Comparison of ENCODE assay signal across 8 cellular contexts in the genomic region with DNA sequence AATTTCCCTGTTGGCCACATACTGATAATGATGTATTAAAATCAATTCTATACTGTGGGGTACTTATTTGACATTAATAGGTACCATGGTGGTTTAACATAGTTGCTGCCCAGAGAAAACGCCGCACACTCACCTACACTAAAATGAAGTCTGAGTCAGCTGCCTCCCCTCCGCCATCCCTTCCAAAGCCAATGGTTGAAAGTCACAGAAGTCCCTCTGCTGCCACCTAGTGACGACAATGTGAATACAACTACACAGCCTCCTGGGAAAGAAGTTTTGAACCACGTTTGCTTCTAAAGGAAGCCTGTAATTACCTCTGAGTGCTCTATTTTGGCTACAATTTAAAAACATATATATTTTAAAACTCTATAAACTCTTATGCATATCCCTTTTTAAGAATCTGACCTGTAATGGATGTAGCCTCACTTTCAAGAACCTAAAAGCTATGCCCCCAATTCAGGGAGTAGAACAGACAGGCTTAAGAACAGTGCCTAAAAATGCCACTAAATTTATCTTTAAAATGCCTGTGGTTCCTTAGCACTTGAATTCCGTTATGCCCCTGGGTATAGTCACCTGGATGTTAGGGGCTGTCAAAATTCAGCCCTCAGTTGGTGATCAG. TPM values are rescaled to one million over a fixed set of nuclear protein-coding genes. Genes with fewer than 3 reads are reported as not detected.
DNase-seq lines count a peak whose midpoint lies in the region; ATAC-seq and TF ChIP-seq lines count a peak whose summit lies in the region.

No MANE protein-coding gene starts in this region.

- no peaks in the 10 kb centered on the region for H3K36me3 ChIP-seq in KMS-11 (ENCODE audit: insufficient read depth)

- DNase-seq in CD1c-positive myeloid dendritic cell (ENCODE audit: extremely low spot score) = peak; percentile 84
- peak; percentile 71 for DNase-seq in GM20000 (ENCODE audit: low spot score)
- peak; percentile 41 for DNase-seq in OCI-M2 (lab: John Stamatoyannopoulos, UW; ENCODE audit: unreplicated experiment)
- peak; percentile 73 for DNase-seq in activated T-cell treated with anti-CD3 and anti-CD28 coated beads for 1 hour (ENCODE audit: low read depth)
- DNase-seq in natural killer cell treated with Interleukin-12 subunit alpha and Interleukin-12 subunit beta and Interleukin-15 and Interleukin-18, amount 100 ng/mL, for 72 hours (ENCODE audit: low spot score) = peak; percentile 79
- peak; percentile 73 to 84 for DNase-seq in stimulated activated effector memory CD8-positive, alpha-beta T cell treated with anti-CD3 and anti-CD28 coated beads, Interleukin-12 subunit alpha, Interleukin-12 subunit beta, amount 100 ng/mL, for 72 hours (ENCODE audit: low spot score in 2 of 2)

- H3K4me2 ChIP-seq in KMS-11 = no peak overlapping the region

- H3K4me3 ChIP-seq in KMS-11 (IDR thresholded peaks at IDR 0.05; ENCODE audit: insufficient read depth, low read depth, low read length) = no peak overlapping the region

- peaks cover 0 to 3% of the 10 kb centered on the region in 2 donors for H3K4me1 Mint-ChIP-seq in natural killer cell treated with Interleukin-12 subunit alpha and Interleukin-12 subunit beta and Interleukin-15 and Interleukin-18, amount 100 ng/mL, for 72 hours (ENCODE audit: low read depth in 2 of 2)
- H3K4me1 Mint-ChIP-seq in stimulated activated effector memory CD8-positive, alpha-beta T cell treated with anti-CD3 and anti-CD28 coated beads, Interleukin-12 subunit alpha, Interleukin-12 subunit beta, amount 100 ng/mL, for 72 hours = no peaks in the 10 kb centered on the region

- no peaks in the 10 kb centered on the region for H4K20me1 ChIP-seq in KMS-11 (ENCODE audit: insufficient read depth)

- H3K27me3 Mint-ChIP-seq in natural killer cell treated with Interleukin-12 subunit alpha and Interleukin-12 subunit beta and Interleukin-15 and Interleukin-18, amount 100 ng/mL, for 72 hours = peaks cover 25 to 31% of the 10 kb centered on the region in 2 donors

- H3K36me3 Mint-ChIP-seq in natural killer cell treated with Interleukin-12 subunit alpha and Interleukin-12 subunit beta and Interleukin-15 and Interleukin-18, amount 100 ng/mL, for 72 hours = peaks cover 4% of the 10 kb centered on the region
- H3K36me3 Mint-ChIP-seq in stimulated activated effector memory CD8-positive, alpha-beta T cell treated with anti-CD3 and anti-CD28 coated beads, Interleukin-12 subunit alpha, Interleukin-12 subunit beta, amount 100 ng/mL, for 72 hours = no peaks in the 10 kb centered on the region

- TF ChIP-seq CTCF in GM20000 (IDR thresholded peaks at IDR 0.05; ENCODE audit: extremely low read depth, missing control alignments) (peak; percentile 66), KMS-11 (conservative IDR thresholded peaks at IDR 0.05; ENCODE audit: low read depth, low read length) (peak; percentile 88)

- no peaks in the 10 kb centered on the region for H3K9me3 Mint-ChIP-seq in natural killer cell treated with Interleukin-12 subunit alpha and Interleukin-12 subunit beta and Interleukin-15 and Interleukin-18, amount 100 ng/mL, for 72 hours
- H3K9me3 Mint-ChIP-seq in stimulated activated effector memory CD8-positive, alpha-beta T cell treated with anti-CD3 and anti-CD28 coated beads, Interleukin-12 subunit alpha, Interleukin-12 subunit beta, amount 100 ng/mL, for 72 hours = no peaks in the 10 kb centered on the region

- no peak overlapping the region for H3K9ac ChIP-seq in KMS-11

- H3K27me3 ChIP-seq in KMS-11 (ENCODE audit: insufficient read depth, low read depth) = no peaks in the 10 kb centered on the region

- H3K4me1 ChIP-seq in KMS-11 (ENCODE audit: low read depth, poor library complexity, severe bottlenecking) = no peaks in the 10 kb centered on the region

- no peak overlapping the region for H3K27ac ChIP-seq in KMS-11

- no peak overlapping the region for H3K27ac Mint-ChIP-seq in natural killer cell treated with Interleukin-12 subunit alpha and Interleukin-12 subunit beta and Interleukin-15 and Interleukin-18, amount 100 ng/mL, for 72 hours
- H3K27ac Mint-ChIP-seq in stimulated activated effector memory CD8-positive, alpha-beta T cell treated with anti-CD3 and anti-CD28 coated beads, Interleukin-12 subunit alpha, Interleukin-12 subunit beta, amount 100 ng/mL, for 72 hours = no peak overlapping the region

- peak overlapping the region; percentile 32 for H2AFZ ChIP-seq in KMS-11 (ENCODE audit: low read depth)

- peak; percentile 89 for ATAC-seq in esophagus mucosa
- peak; percentile 84 to 85 for ATAC-seq in natural killer cell treated with Interleukin-12 subunit alpha and Interleukin-12 subunit beta and Interleukin-15 and Interleukin-18, amount 100 ng/mL, for 72 hours
- ATAC-seq in stimulated activated effector memory CD8-positive, alpha-beta T cell treated with anti-CD3 and anti-CD28 coated beads, Interleukin-12 subunit alpha, Interleukin-12 subunit beta, amount 100 ng/mL, for 72 hours = peak; percentile 95

- H3K79me2 ChIP-seq in KMS-11 (ENCODE audit: insufficient read depth, low read depth) = no peaks in the 10 kb centered on the region

- no peak overlapping the region for H3K4me3 Mint-ChIP-seq in natural killer cell treated with Interleukin-12 subunit alpha and Interleukin-12 subunit beta and Interleukin-15 and Interleukin-18, amount 100 ng/mL, for 72 hours
- H3K4me3 Mint-ChIP-seq in stimulated activated effector memory CD8-positive, alpha-beta T cell treated with anti-CD3 and anti-CD28 coated beads, Interleukin-12 subunit alpha, Interleukin-12 subunit beta, amount 100 ng/mL, for 72 hours = no peak overlapping the region

RNA-seq across cellular contexts. Expression of a gene that starts 20.6 kb away (rescaled TPM):
- total RNA-seq in esophagus mucosa = 19.8 TPM
- total RNA-seq in natural killer cell treated with Interleukin-12 subunit alpha and Interleukin-12 subunit beta and Interleukin-15 and Interleukin-18, amount 100 ng/mL, for 72 hours = 10 to 100 TPM; 18.4 to 23.7 TPM
